In the genomic region with DNA sequence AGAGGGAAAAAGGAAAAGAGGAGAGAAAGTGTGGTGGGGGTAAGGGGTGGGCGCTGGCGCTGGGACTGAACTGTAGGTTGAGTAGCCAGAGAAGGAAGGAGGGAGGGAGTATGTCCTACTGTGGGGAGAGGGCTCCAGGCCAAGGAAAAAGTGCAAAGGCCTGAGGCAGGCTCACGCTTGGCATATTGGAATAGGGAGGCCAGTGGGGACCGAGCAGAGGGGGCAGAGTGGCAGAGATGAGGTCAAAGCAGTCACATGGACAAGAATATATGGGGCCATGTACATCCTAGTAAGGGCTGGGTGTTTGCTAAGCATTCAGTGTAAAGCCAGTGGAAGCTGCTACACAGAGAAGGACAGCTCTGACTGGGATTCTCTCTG, we compare ENCODE assay signal across 14 cellular contexts. TPM values are rescaled to one million over a fixed set of nuclear protein-coding genes. Genes with fewer than 3 reads are reported as not detected.
A peak's percentile ranks its signal among the peaks of the same experiment; 100 is the strongest.
DNase-seq lines count a peak whose midpoint lies in the region; TF ChIP-seq lines count a peak whose summit lies in the region.
"Had no signal": no experiment of that assay in that cellular context is flagged by ENCODE, and none has a peak within 500 bp of the region (broad histone marks: within the 10 kb centered on the region; RNA-seq: fewer than 3 reads in every experiment).

No MANE protein-coding gene starts in this region.

- H3K27ac ChIP-seq in cardiac muscle cell: peak overlapping the region; percentile 39
- H3K27ac ChIP-seq in coronary artery: peak overlapping the region; percentile 25 to 89
- H3K27ac ChIP-seq in neural progenitor cell: no peak overlapping the region
- H3K27ac ChIP-seq in vagina: peak overlapping the region; percentile 81
- H3K27ac ChIP-seq: KMS-11, SJCRH30 had no signal

- H3K4me2 ChIP-seq in neural progenitor cell: no peak overlapping the region
- H3K4me2 ChIP-seq: KMS-11 had no signal

- peaks cover 8% of the 10 kb centered on the region for H3F3A ChIP-seq in neural progenitor cell (ENCODE audit: low read depth)

- no peak overlapping the region for H3K4me3 Mint-ChIP-seq in neural progenitor cell

- H3K36me3 ChIP-seq in cardiac muscle cell (no peaks in the 10 kb centered on the region), neural progenitor cell (no peaks in the 10 kb centered on the region), vagina (peaks cover 0 to 15% of the 10 kb centered on the region in 2 donors)
- H3K36me3 ChIP-seq: ascending aorta, SJCRH30 had no signal

- peaks cover 73% of the 10 kb centered on the region for H4K20me1 ChIP-seq in neural progenitor cell (ENCODE audit: low read depth)

- intact Hi-C loops in cardiac septum (cut with DNase I) (loop anchor here (5.0 kb wide), 2 partner anchors 38 to 57 kb away; partner anchors contain the start of gene FAM53B), vagina (cut with DNase I) (loop anchor here (5.0 kb wide), 1 partner anchor 38 kb away; the partner anchor contains the start of gene FAM53B)

- TF ChIP-seq CTCF in cardiac muscle cell (IDR thresholded peaks at IDR 0.05; ENCODE audit: low read depth, low read length): no peak
- no peak for TF ChIP-seq CTCF in coronary artery (IDR thresholded peaks at IDR 0.05)
- no peak for TF ChIP-seq CTCF in neural progenitor cell (IDR thresholded peaks at IDR 0.05)
- no peak for TF ChIP-seq CTCF in vagina (IDR thresholded peaks at IDR 0.05)

- H3K4me3 ChIP-seq in cardiac muscle cell (no peak overlapping the region), coronary artery (no peak overlapping the region), neural progenitor cell (no peak overlapping the region), vagina (no peak overlapping the region)
- H3K4me3 ChIP-seq: ascending aorta, HAP-1, SJCRH30 had no signal

- peaks cover 7% of the 10 kb centered on the region for H3K27me3 Mint-ChIP-seq in neural progenitor cell (ENCODE audit: insufficient read depth, low read depth)

- H2AFZ ChIP-seq in neural progenitor cell (replicated peaks): no peak overlapping the region

- peaks cover 18% of the 10 kb centered on the region for H3K36me3 Mint-ChIP-seq in neural progenitor cell

- H3K4me1 Mint-ChIP-seq in neural progenitor cell: peaks cover 37% of the 10 kb centered on the region

- H3K4me1 ChIP-seq in cardiac muscle cell (ENCODE audit: low read depth) (peaks cover 42% of the 10 kb centered on the region), neural progenitor cell (peaks cover 22% of the 10 kb centered on the region), vagina (peaks cover 100% of the 10 kb centered on the region)
- H3K4me1 ChIP-seq: HAP-1, SJCRH30 had no signal

- H3K27me3 ChIP-seq in cardiac muscle cell: no peaks in the 10 kb centered on the region
- no peaks in the 10 kb centered on the region for H3K27me3 ChIP-seq in neural progenitor cell
- H3K27me3 ChIP-seq in vagina: no peaks in the 10 kb centered on the region
- H3K27me3 ChIP-seq: ascending aorta, SJCRH30 had no signal

- no peaks in the 10 kb centered on the region for H3K9me3 Mint-ChIP-seq in neural progenitor cell

- DNase-seq in cardiac muscle cell (ENCODE audit: low read depth in 1 of 2, low spot score in 1 of 2) (no peak), cardiac septum (ENCODE audit: low spot score) (no peak), coronary artery (ENCODE audit: low spot score) (no peak), neural progenitor cell (ENCODE audit: low spot score) (no peak), vagina (ENCODE audit: extremely low spot score in 2 of 2) (no peak), NCI-H187 treated with DMSO at 0.1 percent for 48 hours (lab: John Stamatoyannopoulos, UW) (no peak), NAMALWA (ENCODE audit: low spot score) (no peak), NCI-H2081 (lab: John Stamatoyannopoulos, UW) (no peak)
- DNase-seq: activated CD4-positive, alpha-beta T cell treated with anti-CD3 and anti-CD28 coated beads for 4 hours; AML-193; SJCRH30 had no signal

- no peaks in the 10 kb centered on the region for H3K9me3 ChIP-seq in cardiac muscle cell (ENCODE audit: low read depth)
- H3K9me3 ChIP-seq in neural progenitor cell (ENCODE audit: low read depth): no peaks in the 10 kb centered on the region
- H3K9me3 ChIP-seq in vagina: no peaks in the 10 kb centered on the region
- H3K9me3 ChIP-seq: ascending aorta, HAP-1, SJCRH30 had no signal

- H3K27ac Mint-ChIP-seq in neural progenitor cell: peak overlapping the region; percentile 70

- H3K9ac ChIP-seq in neural progenitor cell: no peak overlapping the region
- H3K9ac ChIP-seq: KMS-11 had no signal

- peaks cover 34% of the 10 kb centered on the region for H3K79me2 ChIP-seq in neural progenitor cell (ENCODE audit: low read depth)

- no peak for TF ChIP-seq POLR2A in vagina (IDR thresholded peaks at IDR 0.05)

RNA-seq across cellular contexts. Expression of gene FAM53B, which starts 39.8 kb away (rescaled TPM):
- total RNA-seq in cardiac muscle cell: 28.7 and 34.8 TPM in 2 replicates
- polyA plus RNA-seq in cardiac muscle cell: 10.2 and 13.6 TPM in 2 replicates
- total RNA-seq in cardiac septum: 18.5 TPM
- total RNA-seq in neural progenitor cell (ENCODE audit: low replicate concordance): 15.3 and 44.1 TPM in 2 replicates
- 35.1 TPM for total RNA-seq in vagina
